Comparison of ENCODE assay signal across 13 cellular contexts in genomic region chr13:94332360-94333040, GRCh38.
"Had no signal": no experiment of that assay in that cellular context is flagged by ENCODE, and none has a peak within 500 bp of the region (broad histone marks: within the 10 kb centered on the region; RNA-seq: fewer than 3 reads in every experiment).

No MANE protein-coding gene starts in this region.

- H3K4me1 Mint-ChIP-seq: neural crest cell had no signal

- H3K27me3 Mint-ChIP-seq: stimulated activated naive B cell treated with anti-CD40 and anti-IgM and Interleukin-4, amounts not matched to agents 10 μg/mL and 1 μg/mL and 100 μg/mL, for 72 hours had no signal

- H3K27ac ChIP-seq: foreskin keratinocyte, SJSA1 had no signal

- H3K36me3 ChIP-seq: SJSA1, tibial nerve had no signal

- ATAC-seq: activated CD4-positive, CD25-positive, alpha-beta regulatory T cell treated with anti-CD3 and anti-CD28 coated beads, Interleukin-2, amount 50 U/mL, for 24 hours; esophagus mucosa; foreskin keratinocyte; stimulated activated naive B cell treated with anti-CD40 and anti-IgM and Interleukin-4, amounts not matched to agents 10 μg/mL and 1 μg/mL and 100 μg/mL, for 72 hours had no signal

- H3K4me3 ChIP-seq: SJSA1, tibial nerve had no signal

- H3K27me3 ChIP-seq: foreskin keratinocyte, SJSA1, tibial nerve had no signal

- H3K9me3 Mint-ChIP-seq: neural crest cell; stimulated activated naive B cell treated with anti-CD40 and anti-IgM and Interleukin-4, amounts not matched to agents 10 μg/mL and 1 μg/mL and 100 μg/mL, for 72 hours had no signal

- H3K4me3 Mint-ChIP-seq: activated T-helper 1 cell treated with anti-CD3 and anti-CD28 coated beads, Interleukin-12 subunit alpha, Interleukin-12 subunit beta, Interleukin-2, Interleukin-4 antibody, amounts not matched to agents 30 ng/mL and 10 ng/mL and 1 ng/mL, durations not matched to agents 14 hours and 24 hours and 36 hours; neural crest cell; stimulated activated naive B cell treated with anti-CD40 and anti-IgM and Interleukin-4, amounts not matched to agents 10 μg/mL and 1 μg/mL and 100 μg/mL, for 72 hours had no signal

- H3K9me3 ChIP-seq: SJSA1, tibial nerve had no signal

- H3K36me3 Mint-ChIP-seq: stimulated activated naive B cell treated with anti-CD40 and anti-IgM and Interleukin-4, amounts not matched to agents 10 μg/mL and 1 μg/mL and 100 μg/mL, for 72 hours had no signal

- DNase-seq: foreskin keratinocyte; glutamatergic neuron; kidney glomerular epithelial cell; mesendoderm; stimulated activated CD4-positive, alpha-beta T cell treated with anti-CD3 and anti-CD28 coated beads, Interleukin-4, amount 100 ng/mL, for 1 hour; stimulated activated naive B cell treated with anti-CD40 and anti-IgM and Interleukin-4, amounts not matched to agents 10 μg/mL and 1 μg/mL and 100 μg/mL, for 72 hours; substantia nigra had no signal

- H3K27ac Mint-ChIP-seq: activated T-helper 1 cell treated with anti-CD3 and anti-CD28 coated beads, Interleukin-12 subunit alpha, Interleukin-12 subunit beta, Interleukin-2, Interleukin-4 antibody, amounts not matched to agents 30 ng/mL and 10 ng/mL and 1 ng/mL, durations not matched to agents 14 hours and 24 hours and 36 hours; stimulated activated naive B cell treated with anti-CD40 and anti-IgM and Interleukin-4, amounts not matched to agents 10 μg/mL and 1 μg/mL and 100 μg/mL, for 72 hours had no signal
